10 cellular contexts compared by ENCODE assay signal in the genomic region with DNA sequence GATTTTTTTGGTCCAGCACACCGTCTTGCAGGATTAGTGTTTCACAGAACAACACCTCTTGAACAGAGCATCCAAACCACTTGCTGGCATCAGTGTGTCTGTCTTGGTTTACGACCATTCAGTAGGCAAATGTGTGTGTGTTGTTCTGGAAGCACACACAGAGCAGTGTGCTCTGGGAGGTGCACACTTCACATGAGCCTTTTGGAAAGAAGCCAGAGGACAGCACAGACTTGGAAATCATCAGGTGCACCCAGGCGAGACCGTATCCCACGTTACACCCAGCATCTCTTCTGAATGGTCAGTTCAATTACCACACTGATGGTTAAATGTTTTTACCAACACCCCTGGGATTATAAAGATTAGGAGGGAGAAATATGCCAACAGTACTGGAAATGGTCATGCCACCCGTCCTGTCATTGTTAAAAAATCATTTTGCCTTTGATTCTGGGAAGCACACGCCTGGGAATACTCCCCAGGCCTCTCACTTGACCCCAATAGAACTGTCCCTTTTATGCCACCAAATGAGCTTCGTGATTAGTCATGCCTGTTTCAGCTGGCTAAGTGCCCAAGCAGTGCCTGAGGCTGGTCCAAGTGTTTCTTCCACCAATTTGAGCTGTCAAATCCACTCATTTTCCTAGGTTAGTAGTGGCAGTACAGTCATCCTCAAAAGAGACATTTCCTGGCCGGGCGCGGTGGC.
DNase-seq lines count a peak whose midpoint lies in the region; ATAC-seq lines count a peak whose summit lies in the region.
"Had no signal": no experiment of that assay in that cellular context is flagged by ENCODE, and none has a peak within 500 bp of the region (broad histone marks: within the 10 kb centered on the region; RNA-seq: fewer than 3 reads in every experiment).

No MANE protein-coding gene starts in this region.

- ATAC-seq in HG02981 (IDR thresholded peaks at IDR 0.05; ENCODE audit: unreplicated experiment) (no peak), GM18502 (IDR thresholded peaks at IDR 0.05; ENCODE audit: poor library complexity, unreplicated experiment) (no peak)
- ATAC-seq: stimulated activated naive CD8-positive, alpha-beta T cell treated with anti-CD3 and anti-CD28 coated beads, Interleukin-15, Interleukin-2, amounts not matched to agents 100 U/mL and 50 U/mL, for 24 hours had no signal

- in situ Hi-C loops in Caki2 (cut with HindIII; ENCODE audit: low pct_unique_long_range_greater_than_20kb, low sequenced_read_pairs), result no loop called here

- peak; percentile 86 for DNase-seq in Caki2 (ENCODE audit: low read depth)
- peak; percentile 46 for DNase-seq in NCI-H1417 treated with DMSO at 0.1 percent for 48 hours (lab: John Stamatoyannopoulos, UW)
- DNase-seq in RPMI7951 (ENCODE audit: low read depth), result peak; percentile 87
- peak; percentile 74 for DNase-seq in kidney glomerular epithelial cell (lab: John Stamatoyannopoulos, UW)
- DNase-seq in GM19238 (ENCODE audit: insufficient read length, low spot score), result no peak
- DNase-seq in HUDEP-2 (lab: John Stamatoyannopoulos, UW; ENCODE audit: unreplicated experiment in 76 of 76), result no peak
- DNase-seq: stimulated activated CD4-positive, alpha-beta T cell treated with anti-CD3 and anti-CD28 coated beads, Interleukin-1b, Interleukin-23, amount 100 ng/mL, for 48 hours; stimulated activated naive CD8-positive, alpha-beta T cell treated with anti-CD3 and anti-CD28 coated beads, Interleukin-15, Interleukin-2, amounts not matched to agents 100 U/mL and 50 U/mL, for 24 hours had no signal

Comparison
In these comparisons a context has a peak if more than half of its experiments do, and no peak if none do; other contexts are left out.
1. DNase-seq: peak in Caki2 (single experiment), NCI-H1417 treated with DMSO at 0.1 percent for 48 hours (single experiment), RPMI7951 (single experiment) and kidney glomerular epithelial cell (single experiment); none in GM19238 (single experiment) and HUDEP-2 (0 of 76).